In genomic region chr10:97422921-97423420, GRCh38 we compare ENCODE assay signal across 6 cellular contexts. TPM values are rescaled to one million over a fixed set of nuclear protein-coding genes. Genes with fewer than 3 reads are reported as not detected.
DNase-seq lines count a peak whose midpoint lies in the region; ATAC-seq, FAIRE-seq and TF ChIP-seq lines count a peak whose summit lies in the region.

No MANE protein-coding gene starts in this region.

- peaks cover 45% of the 10 kb centered on the region for H3K4me1 Mint-ChIP-seq in HFFc6 (ENCODE audit: low read depth)

- H3K36me3 ChIP-seq in neuronal stem cell (replicated peaks in 1 of 2; ENCODE audit: control insufficient read depth in 2 of 2, insufficient read depth in 2 of 2, low read length in 2 of 2), result peaks cover 0 to 4% of the 10 kb centered on the region in 2 donors
- H3K36me3 ChIP-seq in HepG2 (replicated peaks in 1 of 2; ENCODE audit: control insufficient read depth in 1 of 2, insufficient read depth in 2 of 2, low read length in 2 of 2), result no peaks in the 10 kb centered on the region; a peak in 1 of 5 replicates

- TF ChIP-seq POLR2A in HepG2 (IDR thresholded peaks at IDR 0.05; ENCODE audit: insufficient read depth in 1 of 2, low read depth in 2 of 2, low read length in 2 of 2), result no peak

- TF ChIP-seq EP300 in HepG2 (IDR thresholded peaks at IDR 0.05; ENCODE audit: low read depth in 2 of 2, low read length in 2 of 2) (no peak), HepG2 (CRISPR knock-in tag; IDR thresholded peaks at IDR 0.05; ENCODE audit: borderline replicate concordance) (no peak)

- H2BK15ac ChIP-seq in neuronal stem cell (ENCODE audit: low read length), result no peak overlapping the region

- intact Hi-C loops in HepG2 (cut with micrococcal nuclease; ENCODE audit: unreplicated experiment), result no loop called here

- no peak overlapping the region for H3K4ac ChIP-seq in neuronal stem cell (ENCODE audit: low read length)

- TF ChIP-seq CTCF in HFFc6 (IDR thresholded peaks at IDR 0.05), result no peak
- no peak for TF ChIP-seq CTCF in HepG2 (CRISPR knock-in tag; IDR thresholded peaks at IDR 0.05)

- H3K4me3 Mint-ChIP-seq in HFFc6, result peak overlapping the region; percentile 58

- H2BK12ac ChIP-seq in neuronal stem cell (ENCODE audit: low read length), result no peak overlapping the region

- H3K79me1 ChIP-seq in neuronal stem cell (ENCODE audit: low read depth, low read length), result peaks cover 4% of the 10 kb centered on the region

- H4K20me1 ChIP-seq in HepG2 (ENCODE audit: insufficient read depth, low read length), result peaks cover 8% of the 10 kb centered on the region; the same call in 1 of the 2 replicates

- H2BK5ac ChIP-seq in neuronal stem cell (ENCODE audit: low read length), result no peak overlapping the region

- CTCF ChIA-PET in HepG2 (lab: Yijun Ruan, JAX; ENCODE audit: low intra/inter-chr PET ratio, low total read pairs), result no interaction called here

- no peaks in the 10 kb centered on the region for H3K27me3 ChIP-seq in neuronal stem cell (ENCODE audit: control insufficient read depth in 3 of 3, insufficient read depth in 3 of 3, low read depth in 1 of 3, low read length in 3 of 3)
- no peaks in the 10 kb centered on the region; a peak in 1 of 5 replicates for H3K27me3 ChIP-seq in HepG2 (ENCODE audit: control insufficient read depth in 1 of 2, insufficient read depth in 2 of 2, low read length in 2 of 2)

- no peak for TF ChIP-seq RAD21 in HepG2 (CRISPR knock-in tag; IDR thresholded peaks at IDR 0.05)

- peaks cover 21% of the 10 kb centered on the region for H3K79me2 ChIP-seq in HepG2 (ENCODE audit: insufficient read depth, low read length)

- H3K27ac ChIP-seq in neuronal stem cell (replicated peaks; ENCODE audit: low read length) (no peak overlapping the region), HepG2 (ENCODE audit: extremely low read length, insufficient read depth, low read length) (no peak overlapping the region)

- H3K4me1 ChIP-seq in neuronal stem cell (ENCODE audit: control insufficient read depth in 2 of 2, insufficient read depth in 1 of 2, low read depth in 1 of 2, low read length in 2 of 2), result peaks cover 0 to 6% of the 10 kb centered on the region in 2 donors
- H3K4me1 ChIP-seq in HepG2 (ENCODE audit: insufficient read depth, low read length), result peaks cover 52% of the 10 kb centered on the region

- ATAC-seq in GM19324 (IDR thresholded peaks at IDR 0.05; ENCODE audit: low FRiP score, unreplicated experiment), result no peak
- ATAC-seq in HepG2, result no peak

- no peak overlapping the region for H3K23ac ChIP-seq in neuronal stem cell (ENCODE audit: low read depth, low read length, poor library complexity)

- no peak for FAIRE-seq in HepG2 (lab: Jason Lieb, UNC)

- H3K9me3 Mint-ChIP-seq in HFFc6, result no peaks in the 10 kb centered on the region

- in situ Hi-C loops in HepG2 (cut with HindIII; ENCODE audit: extremely low pct_ligation_motif_present, low pct_unique_long_range_greater_than_20kb), result no loop called here

- peak; percentile 86 for DNase-seq in HFFc6
- peak; percentile 31 for DNase-seq in activated T-helper 9 cell treated with anti-CD3 and anti-CD28 coated beads, Interleukin-2, amount 50 U/mL, for 16 hours (ENCODE audit: low read depth)
- DNase-seq in neuronal stem cell (ENCODE audit: low spot score), result no peak
- no peak for DNase-seq in NCI-H1048 (lab: John Stamatoyannopoulos, UW)
- DNase-seq in HepG2 (ENCODE audit: low spot score), result no peak

- H3K4me2 ChIP-seq in neuronal stem cell (ENCODE audit: insufficient read depth, low read length, poor library complexity, severe bottlenecking) (no peak overlapping the region), HepG2 (ENCODE audit: low read depth, low read length) (no peak overlapping the region)

- H3K9me3 ChIP-seq in neuronal stem cell (replicated peaks in 1 of 2; ENCODE audit: control insufficient read depth in 2 of 2, insufficient read depth in 1 of 2, low read depth in 1 of 2, low read length in 2 of 2), result no peaks in the 10 kb centered on the region
- H3K9me3 ChIP-seq in HepG2 (ENCODE audit: low read length), result no peaks in the 10 kb centered on the region

- BruUV-seq in HepG2 (replicated peaks; lab: Mats Ljungman, UMichigan), result no TSS peak

- H3K18ac ChIP-seq in neuronal stem cell (ENCODE audit: low read length), result no peak overlapping the region

- H2AK5ac ChIP-seq in neuronal stem cell (ENCODE audit: low read depth, low read length), result no peak overlapping the region

- H3K14ac ChIP-seq in neuronal stem cell (ENCODE audit: low read length), result no peak overlapping the region

- H3K9ac ChIP-seq in neuronal stem cell (ENCODE audit: low read depth, low read length, poor library complexity) (no peak overlapping the region), HepG2 (ENCODE audit: insufficient read depth, low read depth, low read length) (no peak overlapping the region)

- peak overlapping the region; percentile 35 for H2AFZ ChIP-seq in neuronal stem cell (ENCODE audit: low read length)
- no peak overlapping the region for H2AFZ ChIP-seq in HepG2 (ENCODE audit: low read length)

- H3K4me3 ChIP-seq in neuronal stem cell (ENCODE audit: low read length in 2 of 2), result no peak overlapping the region
- H3K4me3 ChIP-seq in HepG2 (replicated peaks in 1 of 3; ENCODE audit: insufficient read depth in 1 of 3, low read depth in 2 of 3, low read length in 3 of 3), result no peak overlapping the region

- no peak overlapping the region for H4K91ac ChIP-seq in neuronal stem cell (ENCODE audit: low read depth, low read length, poor library complexity)

- peaks cover 5% of the 10 kb centered on the region for H3K27me3 Mint-ChIP-seq in HFFc6 (ENCODE audit: insufficient read depth)

- H3K27ac Mint-ChIP-seq in HFFc6, result peak overlapping the region; percentile 94

- no peak overlapping the region for H4K8ac ChIP-seq in neuronal stem cell (ENCODE audit: low read depth, low read length)

- WGBS in neuronal stem cell (ENCODE audit: extremely low coverage in 2 of 2, insufficient read length in 2 of 2, insufficient replicate concordance in 1 of 2), 2 donors, result no CpG with 5 or more reads among the region's 6 CpGs
- 97% methylated on average over 6 of the region's 6 CpGs for WGBS in HepG2 (ENCODE audit: low lambda C conversion rate)

- peaks cover 15% of the 10 kb centered on the region for H3K36me3 Mint-ChIP-seq in HFFc6 (ENCODE audit: low read depth)

- H2BK120ac ChIP-seq in neuronal stem cell (ENCODE audit: low read depth, low read length), result no peak overlapping the region

- POLR2A ChIA-PET in HepG2 (lab: Yijun Ruan, JAX), result interaction anchor here (1.1 to 1.6 kb wide), 2 partner anchors 10 to 22 kb away, joined by 3 read pairs; no protein-coding TSS in a partner anchor

RNA-seq across cellular contexts. Expression of gene PGAM1, which starts 3.0 kb away (rescaled TPM):
- 100 to 1,000 TPM; 505 to 594 (median 542) TPM for total RNA-seq in HFFc6 (2021; fragmentation: NEBNext Ultra II Directional; extraction: Animal tissue kit (Norgen Biotek cat#: 25700))
- 252 TPM for polyA plus RNA-seq in neuronal stem cell (2013, experiment 1 of 2)
- polyA plus RNA-seq in neuronal stem cell (2013, experiment 2 of 2), result 248 TPM
- total RNA-seq in HepG2 (2016; rRNA removed; fragmentation: Illumina TruSeq; extraction: Trizol), result 354 and 442 TPM in 2 replicates
- 44.3 and 47.0 TPM in 2 replicates for total RNA-seq in HepG2 (2016; cell fraction: cytosol; rRNA removed; fragmentation: Illumina TruSeq; extraction: Trizol; ENCODE audit: low read depth)
- 352 and 439 TPM in 2 replicates for total RNA-seq in HepG2 (2016; cell fraction: insoluble cytoplasmic fraction; rRNA removed; fragmentation: Illumina TruSeq; extraction: Trizol)
- total RNA-seq in HepG2 (2016; cell fraction: membrane; rRNA removed; fragmentation: Illumina TruSeq; extraction: Trizol), result 128 and 141 TPM in 2 replicates
- total RNA-seq in HepG2 (2016; cell fraction: nucleus; rRNA removed; fragmentation: Illumina TruSeq; extraction: Trizol), result 126 and 144 TPM in 2 replicates
- 403 and 483 TPM in 2 replicates for polyA plus RNA-seq in HepG2 (2011; rRNA removed)
- 471 and 548 TPM in 2 replicates for polyA plus RNA-seq in HepG2 (2011; cell fraction: cytosol; rRNA removed)
- polyA plus RNA-seq in HepG2 (2011; cell fraction: nucleus; rRNA removed), result 110 and 124 TPM in 2 replicates
- 318 and 342 TPM in 2 replicates for polyA plus RNA-seq in HepG2 (2012)
- 50.9 and 54.4 TPM in 2 replicates for polyA plus RNA-seq in HepG2 (2016; cell fraction: cytosol; fragmentation: Illumina TruSeq; extraction: Trizol; ENCODE audit: low read depth)
- 474 and 488 TPM in 2 replicates for polyA plus RNA-seq in HepG2 (2016; cell fraction: insoluble cytoplasmic fraction; fragmentation: Illumina TruSeq; extraction: Trizol; ENCODE audit: low read depth)
- polyA plus RNA-seq in HepG2 (2016; cell fraction: membrane; fragmentation: Illumina TruSeq; extraction: Trizol; ENCODE audit: low read depth), result 112 and 113 TPM in 2 replicates
- 181 and 193 TPM in 2 replicates for polyA plus RNA-seq in HepG2 (2016; cell fraction: nucleus; fragmentation: Illumina TruSeq; extraction: Trizol; ENCODE audit: insufficient read depth, low read depth)
- 592 and 624 TPM in 2 replicates for polyA minus RNA-seq in HepG2 (2011; rRNA and poly(A)+ RNA removed; ENCODE audit: low replicate concordance)
- 212 and 243 TPM in 2 replicates for polyA minus RNA-seq in HepG2 (2011; cell fraction: cytosol; rRNA and poly(A)+ RNA removed)
- polyA minus RNA-seq in HepG2 (2011; cell fraction: nucleus; rRNA and poly(A)+ RNA removed), result 56.7 and 63.2 TPM in 2 replicates

RNA-seq across cellular contexts. Expression of gene RRP12, which starts 21.8 kb away (rescaled TPM):
- 10 to 100 TPM; 37.3 to 46.6 (median 42.2) TPM for total RNA-seq in HFFc6 (2021; fragmentation: NEBNext Ultra II Directional; extraction: Animal tissue kit (Norgen Biotek cat#: 25700))
- polyA plus RNA-seq in neuronal stem cell (2013, experiment 1 of 2), result 10.3 TPM
- 9.5 TPM for polyA plus RNA-seq in neuronal stem cell (2013, experiment 2 of 2)
- 30.6 and 39.4 TPM in 2 replicates for total RNA-seq in HepG2 (2016; rRNA removed; fragmentation: Illumina TruSeq; extraction: Trizol)
- 40.0 and 40.9 TPM in 2 replicates for total RNA-seq in HepG2 (2016; cell fraction: cytosol; rRNA removed; fragmentation: Illumina TruSeq; extraction: Trizol; ENCODE audit: low read depth)
- total RNA-seq in HepG2 (2016; cell fraction: insoluble cytoplasmic fraction; rRNA removed; fragmentation: Illumina TruSeq; extraction: Trizol), result 23.4 and 36.6 TPM in 2 replicates
- total RNA-seq in HepG2 (2016; cell fraction: membrane; rRNA removed; fragmentation: Illumina TruSeq; extraction: Trizol), result 11.2 and 11.4 TPM in 2 replicates
- total RNA-seq in HepG2 (2016; cell fraction: nucleus; rRNA removed; fragmentation: Illumina TruSeq; extraction: Trizol), result 31.1 and 33.1 TPM in 2 replicates
- 13.2 and 18.6 TPM in 2 replicates for polyA plus RNA-seq in HepG2 (2011; rRNA removed)
- polyA plus RNA-seq in HepG2 (2011; cell fraction: cytosol; rRNA removed), result 5.0 and 5.1 TPM in 2 replicates
- polyA plus RNA-seq in HepG2 (2011; cell fraction: nucleus; rRNA removed), result 51.4 and 59.2 TPM in 2 replicates
- 17.9 and 28.3 TPM in 2 replicates for polyA plus RNA-seq in HepG2 (2012)
- polyA plus RNA-seq in HepG2 (2016; cell fraction: cytosol; fragmentation: Illumina TruSeq; extraction: Trizol; ENCODE audit: low read depth), result 6.7 and 7.7 TPM in 2 replicates
- polyA plus RNA-seq in HepG2 (2016; cell fraction: insoluble cytoplasmic fraction; fragmentation: Illumina TruSeq; extraction: Trizol; ENCODE audit: low read depth), result 20.0 and 25.7 TPM in 2 replicates
- polyA plus RNA-seq in HepG2 (2016; cell fraction: membrane; fragmentation: Illumina TruSeq; extraction: Trizol; ENCODE audit: low read depth), result 4.0 and 4.5 TPM in 2 replicates
- polyA plus RNA-seq in HepG2 (2016; cell fraction: nucleus; fragmentation: Illumina TruSeq; extraction: Trizol; ENCODE audit: insufficient read depth, low read depth), result 51.3 and 56.0 TPM in 2 replicates
- polyA minus RNA-seq in HepG2 (2011; rRNA and poly(A)+ RNA removed; ENCODE audit: low replicate concordance), result 43.7 and 49.7 TPM in 2 replicates
- polyA minus RNA-seq in HepG2 (2011; cell fraction: cytosol; rRNA and poly(A)+ RNA removed), result 12.0 and 15.7 TPM in 2 replicates
- 22.4 and 29.6 TPM in 2 replicates for polyA minus RNA-seq in HepG2 (2011; cell fraction: nucleus; rRNA and poly(A)+ RNA removed)

RNA-seq across cellular contexts. Expression of gene EXOSC1, which starts 22.8 kb away (rescaled TPM):
- 10 to 100 TPM; 36.2 to 42.8 (median 39.9) TPM for total RNA-seq in HFFc6 (2021; fragmentation: NEBNext Ultra II Directional; extraction: Animal tissue kit (Norgen Biotek cat#: 25700))
- 57.3 TPM for polyA plus RNA-seq in neuronal stem cell (2013, experiment 1 of 2)
- 58.3 TPM for polyA plus RNA-seq in neuronal stem cell (2013, experiment 2 of 2)
- 39.9 and 47.6 TPM in 2 replicates for total RNA-seq in HepG2 (2016; rRNA removed; fragmentation: Illumina TruSeq; extraction: Trizol)
- total RNA-seq in HepG2 (2016; cell fraction: cytosol; rRNA removed; fragmentation: Illumina TruSeq; extraction: Trizol; ENCODE audit: low read depth), result 23.7 and 27.6 TPM in 2 replicates
- total RNA-seq in HepG2 (2016; cell fraction: insoluble cytoplasmic fraction; rRNA removed; fragmentation: Illumina TruSeq; extraction: Trizol), result 37.7 and 48.0 TPM in 2 replicates
- total RNA-seq in HepG2 (2016; cell fraction: membrane; rRNA removed; fragmentation: Illumina TruSeq; extraction: Trizol), result 24.0 and 25.8 TPM in 2 replicates
- total RNA-seq in HepG2 (2016; cell fraction: nucleus; rRNA removed; fragmentation: Illumina TruSeq; extraction: Trizol), result 16.9 and 23.2 TPM in 2 replicates
- polyA plus RNA-seq in HepG2 (2011; rRNA removed), result 36.3 and 38.0 TPM in 2 replicates
- 37.5 and 37.9 TPM in 2 replicates for polyA plus RNA-seq in HepG2 (2011; cell fraction: cytosol; rRNA removed)
- 14.0 and 17.7 TPM in 2 replicates for polyA plus RNA-seq in HepG2 (2011; cell fraction: nucleus; rRNA removed)
- polyA plus RNA-seq in HepG2 (2012), result 31.8 and 32.0 TPM in 2 replicates
- polyA plus RNA-seq in HepG2 (2016; cell fraction: cytosol; fragmentation: Illumina TruSeq; extraction: Trizol; ENCODE audit: low read depth), result 21.2 and 21.7 TPM in 2 replicates
- 59.8 and 61.6 TPM in 2 replicates for polyA plus RNA-seq in HepG2 (2016; cell fraction: insoluble cytoplasmic fraction; fragmentation: Illumina TruSeq; extraction: Trizol; ENCODE audit: low read depth)
- 21.5 and 23.2 TPM in 2 replicates for polyA plus RNA-seq in HepG2 (2016; cell fraction: membrane; fragmentation: Illumina TruSeq; extraction: Trizol; ENCODE audit: low read depth)
- 37.6 TPM in 2 replicates for polyA plus RNA-seq in HepG2 (2016; cell fraction: nucleus; fragmentation: Illumina TruSeq; extraction: Trizol; ENCODE audit: insufficient read depth, low read depth)
- 34.4 and 67.4 TPM in 2 replicates for polyA minus RNA-seq in HepG2 (2011; rRNA and poly(A)+ RNA removed; ENCODE audit: low replicate concordance)
- 7.6 and 7.7 TPM in 2 replicates for polyA minus RNA-seq in HepG2 (2011; cell fraction: cytosol; rRNA and poly(A)+ RNA removed)
- 10.6 and 14.4 TPM in 2 replicates for polyA minus RNA-seq in HepG2 (2011; cell fraction: nucleus; rRNA and poly(A)+ RNA removed)

RNA-seq across cellular contexts. Expression of gene ZDHHC16, which starts 23.0 kb away (rescaled TPM):
- 10 to 100 TPM; 60.7 to 64.9 (median 63.1) TPM for total RNA-seq in HFFc6 (2021; fragmentation: NEBNext Ultra II Directional; extraction: Animal tissue kit (Norgen Biotek cat#: 25700))
- polyA plus RNA-seq in neuronal stem cell (2013, experiment 1 of 2), result 23.5 TPM
- 23.2 TPM for polyA plus RNA-seq in neuronal stem cell (2013, experiment 2 of 2)
- total RNA-seq in HepG2 (2016; rRNA removed; fragmentation: Illumina TruSeq; extraction: Trizol), result 30.2 and 41.8 TPM in 2 replicates
- 84.0 and 92.7 TPM in 2 replicates for total RNA-seq in HepG2 (2016; cell fraction: cytosol; rRNA removed; fragmentation: Illumina TruSeq; extraction: Trizol; ENCODE audit: low read depth)
- 25.9 and 43.5 TPM in 2 replicates for total RNA-seq in HepG2 (2016; cell fraction: insoluble cytoplasmic fraction; rRNA removed; fragmentation: Illumina TruSeq; extraction: Trizol)
- total RNA-seq in HepG2 (2016; cell fraction: membrane; rRNA removed; fragmentation: Illumina TruSeq; extraction: Trizol), result 104 and 115 TPM in 2 replicates
- 30.7 and 33.0 TPM in 2 replicates for total RNA-seq in HepG2 (2016; cell fraction: nucleus; rRNA removed; fragmentation: Illumina TruSeq; extraction: Trizol)
- 40.8 and 49.4 TPM in 2 replicates for polyA plus RNA-seq in HepG2 (2011; rRNA removed)
- 50.8 and 52.5 TPM in 2 replicates for polyA plus RNA-seq in HepG2 (2011; cell fraction: cytosol; rRNA removed)
- polyA plus RNA-seq in HepG2 (2011; cell fraction: nucleus; rRNA removed), result 59.0 and 60.8 TPM in 2 replicates
- 15.7 and 18.2 TPM in 2 replicates for polyA plus RNA-seq in HepG2 (2012)
- polyA plus RNA-seq in HepG2 (2016; cell fraction: cytosol; fragmentation: Illumina TruSeq; extraction: Trizol; ENCODE audit: low read depth), result 102 and 121 TPM in 2 replicates
- 34.1 and 41.4 TPM in 2 replicates for polyA plus RNA-seq in HepG2 (2016; cell fraction: insoluble cytoplasmic fraction; fragmentation: Illumina TruSeq; extraction: Trizol; ENCODE audit: low read depth)
- 122 and 132 TPM in 2 replicates for polyA plus RNA-seq in HepG2 (2016; cell fraction: membrane; fragmentation: Illumina TruSeq; extraction: Trizol; ENCODE audit: low read depth)
- polyA plus RNA-seq in HepG2 (2016; cell fraction: nucleus; fragmentation: Illumina TruSeq; extraction: Trizol; ENCODE audit: insufficient read depth, low read depth), result 55.7 and 56.8 TPM in 2 replicates
- 142 and 286 TPM in 2 replicates for polyA minus RNA-seq in HepG2 (2011; rRNA and poly(A)+ RNA removed; ENCODE audit: low replicate concordance)
- 20.4 TPM in 2 replicates for polyA minus RNA-seq in HepG2 (2011; cell fraction: cytosol; rRNA and poly(A)+ RNA removed)
- 33.9 and 35.7 TPM in 2 replicates for polyA minus RNA-seq in HepG2 (2011; cell fraction: nucleus; rRNA and poly(A)+ RNA removed)

Comparison
In these comparisons a context has a peak if more than half of its experiments do, and no peak if none do; other contexts are left out.
1. DNase-seq: peak in HFFc6 (single experiment) and activated T-helper 9 cell treated with anti-CD3 and anti-CD28 coated beads, Interleukin-2, amount 50 U/mL, for 16 hours (single experiment); none in neuronal stem cell (single experiment), NCI-H1048 (single experiment) and HepG2 (single experiment).